In the genomic region with DNA sequence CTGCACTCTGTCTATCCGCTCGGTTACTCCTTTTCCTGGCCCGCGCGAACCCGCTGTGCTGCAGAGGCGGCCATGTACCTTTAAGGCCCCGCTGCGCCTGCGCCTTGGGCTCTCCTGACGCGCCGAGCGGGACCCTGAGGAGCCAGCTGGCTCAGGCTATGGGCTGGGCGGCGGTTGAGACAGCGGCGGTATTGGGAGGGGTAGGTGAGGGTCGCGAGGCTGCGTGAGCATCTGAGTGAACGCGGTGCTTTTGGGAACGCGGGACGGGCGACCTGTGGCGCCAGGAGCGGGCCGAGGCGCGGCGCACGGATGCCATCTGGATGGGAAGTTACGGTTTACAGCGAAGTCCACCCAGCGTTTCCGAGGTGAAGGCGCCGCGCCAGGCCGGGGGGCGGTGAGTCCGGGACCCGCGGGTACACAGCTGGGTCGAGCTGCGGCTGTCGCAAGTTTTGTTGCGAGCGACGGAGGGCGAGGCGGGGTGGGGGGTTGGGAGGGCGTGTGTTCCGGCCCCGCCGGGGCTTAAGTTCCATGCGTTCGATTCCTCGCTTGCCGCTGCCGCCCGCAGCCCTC, we compare ENCODE assay signal across 7 cellular contexts. TPM values are rescaled to one million over a fixed set of nuclear protein-coding genes. Genes with fewer than 3 reads are reported as not detected.
A peak's percentile ranks its signal among the peaks of the same experiment; 100 is the strongest.
DNase-seq lines count a peak whose midpoint lies in the region; ATAC-seq lines count a peak whose summit lies in the region.
"Not testable (repeated sequence)": the region's sequence is repeated elsewhere in the genome, so short reads cannot be mapped to it uniquely, and the experiment has no call there.

A gene with protein sequence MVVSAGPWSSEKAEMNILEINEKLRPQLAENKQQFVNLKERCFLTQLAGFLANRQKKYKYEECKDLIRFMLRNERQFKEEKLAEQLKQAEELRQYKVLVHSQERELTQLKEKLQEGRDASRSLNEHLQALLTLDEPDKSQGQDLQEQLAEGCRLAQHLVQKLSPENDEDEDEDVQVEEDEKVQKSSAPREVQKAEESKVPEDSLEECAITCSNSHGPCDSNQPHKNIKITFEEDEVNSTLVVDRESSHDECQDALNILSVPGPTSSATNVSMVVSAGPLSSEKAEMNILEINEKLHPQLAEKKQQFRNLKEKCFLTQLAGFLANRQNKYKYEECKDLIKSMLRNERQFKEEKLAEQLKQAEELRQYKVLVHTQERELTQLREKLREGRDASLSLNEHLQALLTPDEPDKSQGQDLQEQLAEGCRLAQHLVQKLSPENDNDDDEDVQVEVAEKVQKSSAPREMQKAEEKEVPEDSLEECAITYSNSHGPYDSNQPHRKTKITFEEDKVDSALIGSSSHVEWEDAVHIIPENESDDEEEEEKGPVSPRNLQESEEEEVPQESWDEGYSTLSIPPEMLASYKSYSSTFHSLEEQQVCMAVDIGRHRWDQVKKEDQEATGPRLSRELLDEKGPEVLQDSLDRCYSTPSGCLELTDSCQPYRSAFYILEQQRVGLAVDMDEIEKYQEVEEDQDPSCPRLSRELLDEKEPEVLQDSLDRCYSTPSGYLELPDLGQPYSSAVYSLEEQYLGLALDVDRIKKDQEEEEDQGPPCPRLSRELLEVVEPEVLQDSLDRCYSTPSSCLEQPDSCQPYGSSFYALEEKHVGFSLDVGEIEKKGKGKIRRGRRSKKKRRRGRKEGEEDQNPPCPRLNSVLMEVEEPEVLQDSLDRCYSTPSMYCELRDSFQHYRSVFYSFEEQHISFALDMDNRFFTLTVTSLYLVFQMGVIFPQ (plus strand): TSS at position 125 of the 570 bp plus-strand sequence. CDS start 21,488 bp downstream, outside the sequence.

- DNase-seq in NCI-H446 treated with DMSO at 0.1 percent for 48 hours (lab: John Stamatoyannopoulos, UW): peak; percentile 29
- DNase-seq in activated CD4-positive, alpha-beta T cell treated with anti-CD3 and anti-CD28 coated beads, Interleukin-2, amount 10 ng/mL, durations not matched to agents 24 days and 14 days: peak; percentile 93
- DNase-seq in cerebellar cortex (ENCODE audit: low spot score): peak; percentile 62
- DNase-seq in islet precursor cell: peak; percentile 79

- ATAC-seq in GM18909 (IDR thresholded peaks at IDR 0.05; ENCODE audit: poor library complexity, unreplicated experiment): peak; percentile 99
- ATAC-seq in HG03108 (IDR thresholded peaks at IDR 0.05; ENCODE audit: unreplicated experiment): peak; percentile 99

- H3K4me3 ChIP-seq in skin epidermis: peak within 1 kb of the TSS; percentile 38 to 58 (median 50)

- peak within 1 kb of the TSS in 18 of 21 experiments; percentile 28 to 79 (median 56) for H3K27ac ChIP-seq in skin epidermis

- not testable (repeated sequence) for H3K27me3 Mint-ChIP-seq in activated CD4-positive, alpha-beta T cell treated with anti-CD3 and anti-CD28 coated beads, Interleukin-2, amount 10 ng/mL, durations not matched to agents 24 days and 14 days

- H3K36me3 Mint-ChIP-seq in activated CD4-positive, alpha-beta T cell treated with anti-CD3 and anti-CD28 coated beads, Interleukin-2, amount 10 ng/mL, durations not matched to agents 24 days and 14 days (ENCODE audit: low read depth): not testable (repeated sequence)

- intact Hi-C loops in activated CD4-positive, alpha-beta T cell treated with anti-CD3 and anti-CD28 coated beads, Interleukin-2, amount 10 ng/mL, durations not matched to agents 24 days and 14 days (cut with micrococcal nuclease): not testable (repeated sequence)

- not testable (repeated sequence) for H3K9me3 Mint-ChIP-seq in activated CD4-positive, alpha-beta T cell treated with anti-CD3 and anti-CD28 coated beads, Interleukin-2, amount 10 ng/mL, durations not matched to agents 24 days and 14 days

- not testable (repeated sequence) for H3K4me1 Mint-ChIP-seq in activated CD4-positive, alpha-beta T cell treated with anti-CD3 and anti-CD28 coated beads, Interleukin-2, amount 10 ng/mL, durations not matched to agents 24 days and 14 days

- peak within 1 kb of the TSS; percentile 94 for H3K4me3 Mint-ChIP-seq in activated CD4-positive, alpha-beta T cell treated with anti-CD3 and anti-CD28 coated beads, Interleukin-2, amount 10 ng/mL, durations not matched to agents 24 days and 14 days

- H3K27ac Mint-ChIP-seq in activated CD4-positive, alpha-beta T cell treated with anti-CD3 and anti-CD28 coated beads, Interleukin-2, amount 10 ng/mL, durations not matched to agents 24 days and 14 days: peak within 1 kb of the TSS; percentile 86

RNA-seq across cellular contexts. Expression of the gene that starts here (rescaled TPM):
- 17.6 and 18.3 TPM in 2 replicates for total RNA-seq in activated CD4-positive, alpha-beta T cell treated with anti-CD3 and anti-CD28 coated beads, Interleukin-2, amount 10 ng/mL, durations not matched to agents 24 days and 14 days

Comparison
In these comparisons a context has a peak if more than half of its experiments do, and no peak if none do; other contexts are left out.
1. Peak in every context shown above with its lines: DNase-seq, ATAC-seq, H3K4me3 ChIP-seq and H3K27ac ChIP-seq.
2. DNase-seq: peak in every context shown above with its lines; median percentile 93 in activated CD4-positive, alpha-beta T cell treated with anti-CD3 and anti-CD28 coated beads, Interleukin-2, amount 10 ng/mL, durations not matched to agents 24 days and 14 days; 79 in islet precursor cell; 62 in cerebellar cortex; 29 in NCI-H446 treated with DMSO at 0.1 percent for 48 hours.